Comparison of ENCODE assay signal across 8 cellular contexts in genomic region chr20:59087829-59088433, GRCh38. TPM values are rescaled to one million over a fixed set of nuclear protein-coding genes. Genes with fewer than 3 reads are reported as not detected.
DNase-seq lines count a peak whose midpoint lies in the region; ATAC-seq and TF ChIP-seq lines count a peak whose summit lies in the region.

No MANE protein-coding gene starts in this region.

- H3K27ac ChIP-seq in neutrophil = no peak overlapping the region
- H3K27ac ChIP-seq in substantia nigra (ENCODE audit: low read depth, low read length, poor library complexity, severe bottlenecking) = no peak overlapping the region

- peak; percentile 91 for TF ChIP-seq CTCF in fibroblast of the aortic adventitia (IDR thresholded peaks at IDR 0.05; ENCODE audit: insufficient read depth, low read length)
- TF ChIP-seq CTCF in neutrophil (IDR thresholded peaks at IDR 0.05) = peak; percentile 83

- H3K9me3 ChIP-seq in neutrophil = no peaks in the 10 kb centered on the region

- no peak for ATAC-seq in HG03571 (IDR thresholded peaks at IDR 0.05; ENCODE audit: unreplicated experiment)

- no peaks in the 10 kb centered on the region for H3K36me3 ChIP-seq in neutrophil

- DNase-seq in DMS153 treated with DMSO at 0.1 percent for 48 hours (lab: John Stamatoyannopoulos, UW; ENCODE audit: unreplicated experiment) (peak; percentile 61), LHCN-M2 (ENCODE audit: low read depth) (peak; percentile 50), RKO (ENCODE audit: low spot score) (peak; percentile 76), fibroblast of the aortic adventitia (ENCODE audit: low read depth) (peak; percentile 66), substantia nigra (lab: John Stamatoyannopoulos, UW) (peak in 45 of 49 donors; percentile 2 to 90 (median 49))
- DNase-seq in activated T-helper 1 cell treated with anti-CD3 and anti-CD28 coated beads, Interleukin-2, amount 50 U/mL, for 16 hours (ENCODE audit: low read depth in 1 of 2, low spot score in 1 of 2) = peak; percentile 71 to 85

- H3K4me3 ChIP-seq in fibroblast of the aortic adventitia (ENCODE audit: low read depth, low read length) (no peak overlapping the region), neutrophil (ENCODE audit: low read depth in 1 of 2, low read length in 1 of 2) (no peak overlapping the region)

- H3K27me3 ChIP-seq in neutrophil = peaks cover 19% of the 10 kb centered on the region

- H3K4me1 ChIP-seq in neutrophil (ENCODE audit: control insufficient read depth in 1 of 2, insufficient read depth in 1 of 2, low read depth in 1 of 2, low read length in 1 of 2) = peaks cover 4 to 5% of the 10 kb centered on the region in 2 experiments

RNA-seq across cellular contexts. Expression of gene PRELID3B, which starts 45.3 kb away (rescaled TPM):
- total RNA-seq in LHCN-M2 (2014; rRNA removed) (58.2 and 65.1 TPM in 2 replicates), fibroblast of the aortic adventitia (ENCODE audit: low replicate concordance) (28.7 and 75.7 TPM in 2 replicates)
- 25.4 TPM for polyA plus RNA-seq in LHCN-M2 (2012)

RNA-seq across cellular contexts. Expression of gene ATP5F1E, which starts 55.8 kb away (rescaled TPM):
- 16.4 and 23.2 TPM in 2 replicates for total RNA-seq in LHCN-M2 (2014; rRNA removed)
- polyA plus RNA-seq in LHCN-M2 (2012) = 135 TPM
- total RNA-seq in fibroblast of the aortic adventitia (ENCODE audit: low replicate concordance) = 34.4 and 43.6 TPM in 2 replicates
